Comparison of ENCODE assay signal across 19 cellular contexts in genomic region chr20:32433311-32434021, GRCh38.
A peak's percentile ranks its signal among the peaks of the same experiment; 100 is the strongest.
DNase-seq lines count a peak whose midpoint lies in the region; ATAC-seq and TF ChIP-seq lines count a peak whose summit lies in the region.
"Had no signal": no experiment of that assay in that cellular context is flagged by ENCODE, and none has a peak within 500 bp of the region (broad histone marks: within the 10 kb centered on the region; RNA-seq: fewer than 3 reads in every experiment).

No MANE protein-coding gene starts in this region.

- no peaks in the 10 kb centered on the region for H3K27me3 ChIP-seq in mammary epithelial cell (ENCODE audit: insufficient read depth, low read length)
- H3K27me3 ChIP-seq in smooth muscle cell (ENCODE audit: low read depth): no peaks in the 10 kb centered on the region
- H3K27me3 ChIP-seq: dorsolateral prefrontal cortex had no signal

- peak; percentile 11 for DNase-seq in activated CD8-positive, alpha-beta T cell treated with anti-CD3 and anti-CD28 coated beads, Interleukin-2, amount 10 ng/mL, durations not matched to agents 7 days and 5 days
- no peak for DNase-seq in activated CD8-positive, alpha-beta T cell treated with anti-CD3 and anti-CD28 coated beads for 36 hours
- DNase-seq in mammary epithelial cell: no peak
- DNase-seq in left lobe of liver (ENCODE audit: low spot score): no peak
- no peak for DNase-seq in smooth muscle cell (lab: John Stamatoyannopoulos, UW; ENCODE audit: unreplicated experiment)
- DNase-seq in activated CD8-positive, alpha-beta memory T cell treated with anti-CD3 and anti-CD28 coated beads, Interleukin-2, amount 10 ng/mL, durations not matched to agents 7 days and 5 days: no peak
- DNase-seq in KBM-7: no peak
- no peak for DNase-seq in RPMI8226
- DNase-seq: 8988T; activated CD8-positive, alpha-beta memory T cell treated with anti-CD3 and anti-CD28 coated beads for 24 hours; activated effector memory CD4-positive, alpha-beta T cell treated with anti-CD3 and anti-CD28 coated beads, Interleukin-2, amount 50 U/mL, for 16 hours; DND-41; dorsolateral prefrontal cortex; GOT3; mesenchymal stem cell; NCI-H1694; NCI-H446 treated with DMSO at 0.1 percent for 48 hours had no signal

- H3K27ac ChIP-seq in mammary epithelial cell (ENCODE audit: insufficient read depth, low read depth, low read length) (no peak overlapping the region), smooth muscle cell (ENCODE audit: low read depth) (peak overlapping the region; percentile 68)
- H3K27ac ChIP-seq: C4-2B had no signal

- peaks cover 76% of the 10 kb centered on the region for H3K36me3 Mint-ChIP-seq in activated CD8-positive, alpha-beta T cell treated with anti-CD3 and anti-CD28 coated beads, Interleukin-2, amount 10 ng/mL, durations not matched to agents 7 days and 5 days (ENCODE audit: low read depth)
- peaks cover 61% of the 10 kb centered on the region for H3K36me3 Mint-ChIP-seq in activated CD8-positive, alpha-beta T cell treated with anti-CD3 and anti-CD28 coated beads for 36 hours (ENCODE audit: low read depth)
- H3K36me3 Mint-ChIP-seq in activated CD8-positive, alpha-beta memory T cell treated with anti-CD3 and anti-CD28 coated beads, Interleukin-2, amount 10 ng/mL, durations not matched to agents 7 days and 5 days: peaks cover 50% of the 10 kb centered on the region

- H3K27ac Mint-ChIP-seq in activated CD8-positive, alpha-beta T cell treated with anti-CD3 and anti-CD28 coated beads, Interleukin-2, amount 10 ng/mL, durations not matched to agents 7 days and 5 days: no peak overlapping the region
- no peak overlapping the region for H3K27ac Mint-ChIP-seq in activated CD8-positive, alpha-beta T cell treated with anti-CD3 and anti-CD28 coated beads for 36 hours
- H3K27ac Mint-ChIP-seq in activated CD8-positive, alpha-beta memory T cell treated with anti-CD3 and anti-CD28 coated beads, Interleukin-2, amount 10 ng/mL, durations not matched to agents 7 days and 5 days: no peak overlapping the region
- H3K27ac Mint-ChIP-seq: type B pancreatic cell had no signal

- POLR2A ChIA-PET in activated CD8-positive, alpha-beta T cell treated with anti-CD3 and anti-CD28 coated beads, Interleukin-2, amount 10 ng/mL, durations not matched to agents 7 days and 5 days (lab: Charles Lee): no interaction called here
- POLR2A ChIA-PET in activated CD8-positive, alpha-beta T cell treated with anti-CD3 and anti-CD28 coated beads for 36 hours (lab: Charles Lee): interaction anchor here (1.0 kb wide), 1 partner anchor 10 kb away, joined by 3 read pairs; no protein-coding TSS in a partner anchor

- H3K9me3 ChIP-seq in mammary epithelial cell (replicated peaks; ENCODE audit: insufficient read depth, low read length) (no peaks in the 10 kb centered on the region), smooth muscle cell (replicated peaks; ENCODE audit: low read depth) (no peaks in the 10 kb centered on the region)

- peaks cover 5% of the 10 kb centered on the region for H3K79me2 ChIP-seq in mammary epithelial cell (ENCODE audit: insufficient read depth, low read length)
- peaks cover 5% of the 10 kb centered on the region for H3K79me2 ChIP-seq in smooth muscle cell (ENCODE audit: low read depth)

- peaks cover under 1% of the 10 kb centered on the region for H3K4me1 Mint-ChIP-seq in activated CD8-positive, alpha-beta T cell treated with anti-CD3 and anti-CD28 coated beads, Interleukin-2, amount 10 ng/mL, durations not matched to agents 7 days and 5 days (ENCODE audit: low read depth)
- peaks cover 6% of the 10 kb centered on the region for H3K4me1 Mint-ChIP-seq in activated CD8-positive, alpha-beta T cell treated with anti-CD3 and anti-CD28 coated beads for 36 hours (ENCODE audit: low read depth)
- peaks cover 9% of the 10 kb centered on the region for H3K4me1 Mint-ChIP-seq in activated CD8-positive, alpha-beta memory T cell treated with anti-CD3 and anti-CD28 coated beads, Interleukin-2, amount 10 ng/mL, durations not matched to agents 7 days and 5 days

- H3K27me3 Mint-ChIP-seq in activated CD8-positive, alpha-beta T cell treated with anti-CD3 and anti-CD28 coated beads, Interleukin-2, amount 10 ng/mL, durations not matched to agents 7 days and 5 days (ENCODE audit: low read depth): no peaks in the 10 kb centered on the region
- H3K27me3 Mint-ChIP-seq in activated CD8-positive, alpha-beta T cell treated with anti-CD3 and anti-CD28 coated beads for 36 hours: no peaks in the 10 kb centered on the region
- no peaks in the 10 kb centered on the region for H3K27me3 Mint-ChIP-seq in activated CD8-positive, alpha-beta memory T cell treated with anti-CD3 and anti-CD28 coated beads, Interleukin-2, amount 10 ng/mL, durations not matched to agents 7 days and 5 days
- H3K27me3 Mint-ChIP-seq: type B pancreatic cell had no signal

- BruUV-seq in mammary epithelial cell (replicated peaks; lab: Mats Ljungman, UMichigan): TSS peak; percentile 14

- H3K36me3 ChIP-seq in mammary epithelial cell (ENCODE audit: insufficient read depth, low read length) (peaks cover 56% of the 10 kb centered on the region), smooth muscle cell (ENCODE audit: low read depth) (peaks cover 27% of the 10 kb centered on the region)

- CTCF ChIA-PET in activated CD8-positive, alpha-beta T cell treated with anti-CD3 and anti-CD28 coated beads, Interleukin-2, amount 10 ng/mL, durations not matched to agents 7 days and 5 days (lab: Charles Lee): interaction anchor here (1.2 kb wide), 1 partner anchor 88 kb away, joined by 3 read pairs; no protein-coding TSS in a partner anchor
- CTCF ChIA-PET in activated CD8-positive, alpha-beta T cell treated with anti-CD3 and anti-CD28 coated beads for 36 hours (lab: Charles Lee): no interaction called here
- CTCF ChIA-PET in mammary epithelial cell (lab: Charles Lee; ENCODE audit: low non-redundant PET): no interaction called here
- CTCF ChIA-PET in activated CD8-positive, alpha-beta memory T cell treated with anti-CD3 and anti-CD28 coated beads, Interleukin-2, amount 10 ng/mL, durations not matched to agents 7 days and 5 days (lab: Charles Lee): no interaction called here

- H3K4me2 ChIP-seq in mammary epithelial cell (ENCODE audit: insufficient read depth, low read depth, low read length): no peak overlapping the region
- peak overlapping the region; percentile 51 for H3K4me2 ChIP-seq in smooth muscle cell

- no peak for ATAC-seq in activated CD8-positive, alpha-beta T cell treated with anti-CD3 and anti-CD28 coated beads, Interleukin-2, amount 10 ng/mL, durations not matched to agents 7 days and 5 days
- ATAC-seq in activated CD8-positive, alpha-beta T cell treated with anti-CD3 and anti-CD28 coated beads for 36 hours: no peak
- ATAC-seq in left lobe of liver: peak; percentile 25
- no peak for ATAC-seq in activated CD8-positive, alpha-beta memory T cell treated with anti-CD3 and anti-CD28 coated beads, Interleukin-2, amount 10 ng/mL, durations not matched to agents 7 days and 5 days

- intact Hi-C loops in activated CD8-positive, alpha-beta T cell treated with anti-CD3 and anti-CD28 coated beads for 36 hours (cut with micrococcal nuclease): no loop called here
- intact Hi-C loops in mammary epithelial cell (cut with micrococcal nuclease): no loop called here

- H3K4me1 ChIP-seq in mammary epithelial cell (ENCODE audit: insufficient read depth, low read length) (no peaks in the 10 kb centered on the region), smooth muscle cell (ENCODE audit: low read depth) (no peaks in the 10 kb centered on the region)

- H3K9me3 Mint-ChIP-seq in activated CD8-positive, alpha-beta T cell treated with anti-CD3 and anti-CD28 coated beads, Interleukin-2, amount 10 ng/mL, durations not matched to agents 7 days and 5 days (ENCODE audit: insufficient read depth): no peaks in the 10 kb centered on the region
- no peaks in the 10 kb centered on the region for H3K9me3 Mint-ChIP-seq in activated CD8-positive, alpha-beta T cell treated with anti-CD3 and anti-CD28 coated beads for 36 hours
- H3K9me3 Mint-ChIP-seq in activated CD8-positive, alpha-beta memory T cell treated with anti-CD3 and anti-CD28 coated beads, Interleukin-2, amount 10 ng/mL, durations not matched to agents 7 days and 5 days (ENCODE audit: low read depth): no peaks in the 10 kb centered on the region
- H3K9me3 Mint-ChIP-seq: type B pancreatic cell had no signal

- WGBS in mammary epithelial cell (ENCODE audit: low coverage, missing lambda C conversion rate): 85% methylated on average over 20 of the region's 20 CpGs
- WGBS in smooth muscle cell (ENCODE audit: low lambda C conversion rate): 56% methylated on average over 20 of the region's 20 CpGs

- H4K20me1 ChIP-seq in mammary epithelial cell (ENCODE audit: insufficient read depth, low read length) (no peaks in the 10 kb centered on the region), smooth muscle cell (ENCODE audit: low read depth) (peaks cover 85% of the 10 kb centered on the region)

- no peak overlapping the region for H3K4me3 Mint-ChIP-seq in activated CD8-positive, alpha-beta T cell treated with anti-CD3 and anti-CD28 coated beads, Interleukin-2, amount 10 ng/mL, durations not matched to agents 7 days and 5 days
- no peak overlapping the region for H3K4me3 Mint-ChIP-seq in activated CD8-positive, alpha-beta T cell treated with anti-CD3 and anti-CD28 coated beads for 36 hours
- H3K4me3 Mint-ChIP-seq in activated CD8-positive, alpha-beta memory T cell treated with anti-CD3 and anti-CD28 coated beads, Interleukin-2, amount 10 ng/mL, durations not matched to agents 7 days and 5 days: no peak overlapping the region
- H3K4me3 Mint-ChIP-seq: type B pancreatic cell had no signal

- dilution Hi-C loops in mammary epithelial cell (cut with HindIII; ENCODE audit: low sequenced_read_pairs): no loop called here

- H3F3A ChIP-seq in smooth muscle cell (ENCODE audit: low read depth): peaks cover 24% of the 10 kb centered on the region

- in situ Hi-C loops in mammary epithelial cell (cut with MboI; ENCODE audit: low sequenced_read_pairs in 2 of 2) (no loop called here), KBM-7 (cut with MboI; ENCODE audit: low pct_unique_long_range_greater_than_20kb, low sequenced_read_pairs) (no loop called here)

- no peak for TF ChIP-seq CTCF in activated CD8-positive, alpha-beta T cell treated with anti-CD3 and anti-CD28 coated beads for 36 hours (IDR thresholded peaks at IDR 0.05)
- TF ChIP-seq CTCF in mammary epithelial cell (conservative IDR thresholded peaks at IDR 0.05 in 1 of 2, IDR thresholded peaks at IDR 0.05 in 1 of 2; ENCODE audit: extremely low read depth in 1 of 2, insufficient read depth in 1 of 2, low read depth in 1 of 2, low read length in 2 of 2) (no peak), smooth muscle cell (IDR thresholded peaks at IDR 0.05; ENCODE audit: borderline replicate concordance, insufficient read depth, poor library complexity, severe bottlenecking) (no peak)

- no peak overlapping the region for H3K9ac ChIP-seq in mammary epithelial cell (ENCODE audit: insufficient read depth, low read length)
- no peak overlapping the region for H3K9ac ChIP-seq in smooth muscle cell (ENCODE audit: low read depth)

- H2AFZ ChIP-seq in mammary epithelial cell (ENCODE audit: low read depth, low read length) (no peak overlapping the region), smooth muscle cell (ENCODE audit: low read depth) (no peak overlapping the region)

- H3K4me3 ChIP-seq in mammary epithelial cell (replicated peaks in 1 of 3; ENCODE audit: insufficient read depth in 1 of 3, low read depth in 2 of 3, low read length in 3 of 3): no peak overlapping the region
- H3K4me3 ChIP-seq in smooth muscle cell: no peak overlapping the region
- H3K4me3 ChIP-seq: dorsolateral prefrontal cortex had no signal
